8 cellular contexts compared by ENCODE assay signal in genomic region chr2:231925303-231926179, GRCh38. TPM values are rescaled to one million over a fixed set of nuclear protein-coding genes. Genes with fewer than 3 reads are reported as not detected.
DNase-seq lines count a peak whose midpoint lies in the region; ATAC-seq, FAIRE-seq and TF ChIP-seq lines count a peak whose summit lies in the region.

No MANE protein-coding gene starts in this region.

- no peaks in the 10 kb centered on the region for H3K79me1 ChIP-seq in H1 (ENCODE audit: low read depth, low read length)
- no peaks in the 10 kb centered on the region for H3K79me1 ChIP-seq in mesenchymal stem cell (replicated peaks; ENCODE audit: low read length, poor library complexity, severe bottlenecking)

- H3K23ac ChIP-seq in H1 (ENCODE audit: insufficient read length) (no peak overlapping the region), mesenchymal stem cell (ENCODE audit: low read length in 2 of 2) (peak overlapping the region in 1 of 2 experiments; percentile 25)

- H2AK5ac ChIP-seq in H1 (ENCODE audit: low read depth, low read length) (no peak overlapping the region), mesenchymal stem cell (ENCODE audit: low read length, severe bottlenecking) (no peak overlapping the region)

- CTCF ChIA-PET in H1 (lab: Charles Lee; ENCODE audit: partially characterized antibody): interaction anchor here (0.6 to 17.2 kb wide), 54 partner anchors 8 to 513 kb away, joined by 3 to 220 read pairs (median 3); no protein-coding TSS in a partner anchor

- H3K14ac ChIP-seq in H1 (ENCODE audit: insufficient read length): no peak overlapping the region
- H3K14ac ChIP-seq in mesenchymal stem cell (ENCODE audit: low read length in 2 of 2): no peak overlapping the region

- H3K4me2 ChIP-seq in H1 (ENCODE audit: insufficient read depth in 1 of 2, low read depth in 2 of 2, low read length in 2 of 2): peak overlapping the region; percentile 80 to 100
- peak overlapping the region; percentile 97 for H3K4me2 ChIP-seq in mesenchymal stem cell (ENCODE audit: low read length, poor library complexity, severe bottlenecking)

- H3K9ac ChIP-seq in H1 (replicated peaks in 1 of 4; ENCODE audit: extremely low read depth in 1 of 4, low read depth in 3 of 4, low read length in 3 of 4): no peak overlapping the region; a peak in 3 of 7 replicates
- no peak overlapping the region for H3K9ac ChIP-seq in mesenchymal stem cell (ENCODE audit: low read length)

- H2BK12ac ChIP-seq in H1 (ENCODE audit: low read depth, low read length): no peak overlapping the region
- H2BK12ac ChIP-seq in mesenchymal stem cell (ENCODE audit: low read length in 2 of 2): no peak overlapping the region

- H4K5ac ChIP-seq in H1 (ENCODE audit: insufficient read length, low read depth, low read length): no peak overlapping the region

- TF ChIP-seq CTCF in HFF-Myc (IDR thresholded peaks at IDR 0.05; ENCODE audit: low read depth, low read length, missing control alignments): peak; percentile 66
- TF ChIP-seq CTCF in H1 (IDR thresholded peaks at IDR 0.05; ENCODE audit: control extremely low read depth in 1 of 3, insufficient read depth in 1 of 3, low read depth in 1 of 3, low read length in 3 of 3): peak in 2 of 3 experiments; percentile 80 to 89; a peak in 3 of 4 replicates

- H2BK120ac ChIP-seq in H1 (replicated peaks; ENCODE audit: low read depth, low read length): no peak overlapping the region
- H2BK120ac ChIP-seq in mesenchymal stem cell (ENCODE audit: low read depth, low read length): no peak overlapping the region

- in situ Hi-C loops in Caki2 (cut with HindIII; ENCODE audit: low pct_unique_long_range_greater_than_20kb, low sequenced_read_pairs): no loop called here

- TF ChIP-seq POLR2A in H1 (IDR thresholded peaks at IDR 0.05; ENCODE audit: control extremely low read depth in 1 of 2, low read depth in 2 of 2, low read length in 2 of 2): no peak

- no peaks in the 10 kb centered on the region for H3K79me2 ChIP-seq in H1 (ENCODE audit: control insufficient read depth in 1 of 2, insufficient read depth in 2 of 2, low read length in 2 of 2)

- H3K56ac ChIP-seq in H1 (replicated peaks; ENCODE audit: insufficient read length, low read depth, low read length): no peak overlapping the region

- H2BK15ac ChIP-seq in H1 (ENCODE audit: low read length) (no peak overlapping the region), mesenchymal stem cell (ENCODE audit: low read depth, poor library complexity, severe bottlenecking) (peak overlapping the region; percentile 19)

- TF ChIP-seq RAD21 in H1 (IDR thresholded peaks at IDR 0.05 in 1 of 2, conservative IDR thresholded peaks at IDR 0.05 in 1 of 2; ENCODE audit: low read depth in 2 of 2, low read length in 2 of 2): peak; percentile 56 to 73

- H3K27ac ChIP-seq in H1 (ENCODE audit: low read depth, low read length) (no peak overlapping the region), mesenchymal stem cell (ENCODE audit: low read length, poor library complexity, severe bottlenecking) (no peak overlapping the region)

- peak overlapping the region; percentile 57; the same call in 1 of the 2 replicates for H3K18ac ChIP-seq in H1 (ENCODE audit: extremely low read depth, low read length)
- no peak overlapping the region for H3K18ac ChIP-seq in mesenchymal stem cell (ENCODE audit: low read depth in 1 of 2, low read length in 2 of 2)

- H2BK20ac ChIP-seq in H1 (ENCODE audit: low read length): no peak overlapping the region

- H4K91ac ChIP-seq in H1 (replicated peaks; ENCODE audit: insufficient read length, low read length) (peak overlapping the region; percentile 87), mesenchymal stem cell (ENCODE audit: low read length) (no peak overlapping the region)

- H3K9me3 ChIP-seq in H1 (ENCODE audit: insufficient read depth in 2 of 2, low read depth in 1 of 2, low read length in 1 of 2): no peaks in the 10 kb centered on the region
- H3K9me3 ChIP-seq in mesenchymal stem cell (ENCODE audit: control insufficient read depth, low read length): no peaks in the 10 kb centered on the region

- H3K36me3 ChIP-seq in H1 (ENCODE audit: control insufficient read depth in 2 of 4, insufficient read depth in 4 of 4, low read length in 3 of 4) (no peaks in the 10 kb centered on the region), mesenchymal stem cell (ENCODE audit: control insufficient read depth in 1 of 2, insufficient read depth in 2 of 2, low read depth in 1 of 2, low read length in 2 of 2) (no peaks in the 10 kb centered on the region)

- FAIRE-seq in H1 (lab: Jason Lieb, UNC): no peak

- no peak for ATAC-seq in HG03108 (IDR thresholded peaks at IDR 0.05; ENCODE audit: unreplicated experiment)

- TF ChIP-seq EP300 in H1 (IDR thresholded peaks at IDR 0.05; ENCODE audit: borderline replicate concordance in 1 of 2, low read depth in 2 of 2, low read length in 2 of 2): no peak

- peaks cover 3 to 20% (median 14%) of the 10 kb centered on the region in 4 experiments for H3K4me1 ChIP-seq in H1 (replicated peaks in 1 of 4; ENCODE audit: control insufficient read depth in 3 of 4, insufficient read depth in 4 of 4, low read length in 3 of 4)
- peaks cover 29% of the 10 kb centered on the region for H3K4me1 ChIP-seq in mesenchymal stem cell (ENCODE audit: control insufficient read depth, insufficient read depth, low read depth, low read length)

- POLR2A ChIA-PET in H1 (lab: Charles Lee; ENCODE audit: partially characterized antibody): interaction anchor here (0.8 to 2.5 kb wide), 6 partner anchors 9 to 444 kb away, joined by 3 to 10 read pairs (median 4); partner anchors contain the start of gene DIS3L2

- DNase-seq in Caki2 (ENCODE audit: low read depth) (peak; percentile 64), HFF-Myc (ENCODE audit: extremely low read depth, low read depth) (peak; percentile 35), NCI-H774 (lab: John Stamatoyannopoulos, UW) (peak; percentile 30), H1 (ENCODE audit: low read depth in 1 of 2, low spot score in 2 of 2) (peak; percentile 59 to 93), mesenchymal stem cell (peak; percentile 81)
- DNase-seq in activated CD8-positive, alpha-beta memory T cell treated with anti-CD3 and anti-CD28 coated beads for 48 hours (ENCODE audit: low read depth in 2 of 3, low spot score in 2 of 3): peak; percentile 40 to 82 (median 71)
- DNase-seq in stimulated activated CD4-positive, alpha-beta T cell treated with anti-CD3 and anti-CD28 coated beads, TNF-alpha, amount 100 ng/mL, for 4 hours (ENCODE audit: low read depth in 3 of 3): peak; percentile 25 to 60 (median 47)

- WGBS in H1 (ENCODE audit: extremely low coverage in 1 of 2, insufficient coverage in 1 of 2, insufficient read length in 1 of 2, insufficient replicate concordance in 2 of 2, low coverage in 1 of 2, low lambda C conversion rate in 2 of 2, missing lambda C conversion rate in 1 of 2), 2 experiments: 2% methylated on average over 96 of the region's 96 CpGs; no CpG with 5 or more reads in 1 of the 2 experiments
- 2% methylated on average over 89 of the region's 96 CpGs for WGBS in mesenchymal stem cell

- H2AFZ ChIP-seq in H1 (ENCODE audit: low read length) (peak overlapping the region; percentile 90; the same call in 1 of the 2 replicates), mesenchymal stem cell (ENCODE audit: low read depth, low read length) (peak overlapping the region; percentile 36)

- H3K27me3 ChIP-seq in H1 (replicated peaks in 1 of 4; ENCODE audit: control insufficient read depth in 3 of 4, extremely low read depth in 1 of 4, insufficient read depth in 3 of 4, low read length in 3 of 4) (peaks cover 24 to 55% (median 43%) of the 10 kb centered on the region in 4 experiments), mesenchymal stem cell (ENCODE audit: control insufficient read depth in 1 of 2, insufficient read depth in 1 of 2, low read length in 2 of 2) (peaks cover 81 to 96% of the 10 kb centered on the region in 2 experiments)

- H2BK5ac ChIP-seq in H1 (ENCODE audit: low read depth, low read length) (no peak overlapping the region; the same call in 1 of the 2 replicates), mesenchymal stem cell (ENCODE audit: low read depth, low read length, poor library complexity, severe bottlenecking) (no peak overlapping the region)

- no peak overlapping the region for H3K4ac ChIP-seq in H1 (replicated peaks; ENCODE audit: insufficient read length, low read depth, low read length)
- H3K4ac ChIP-seq in mesenchymal stem cell (ENCODE audit: low read depth in 1 of 2, low read length in 2 of 2): no peak overlapping the region

- peak overlapping the region; percentile 79; the same call in 1 of the 2 replicates for H4K8ac ChIP-seq in H1 (ENCODE audit: extremely low read depth, insufficient read depth, low read length)
- H4K8ac ChIP-seq in mesenchymal stem cell (ENCODE audit: low read length): peak overlapping the region; percentile 30

- peaks cover 0 to 2% of the 10 kb centered on the region in 2 experiments for H4K20me1 ChIP-seq in H1 (replicated peaks in 1 of 2; ENCODE audit: control insufficient read depth in 1 of 2, insufficient read depth in 2 of 2, low read length in 2 of 2)

- peaks cover 20% of the 10 kb centered on the region for H3K23me2 ChIP-seq in H1 (ENCODE audit: low read depth, low read length)

- H3K4me3 ChIP-seq in HFF-Myc (replicated peaks; ENCODE audit: low read depth, low read length) (peak overlapping the region; percentile 38), H1 (ENCODE audit: extremely low read depth in 1 of 4, insufficient read depth in 2 of 4, low read depth in 3 of 4, low read length in 4 of 4) (peak overlapping the region; percentile 52 to 75 (median 66)), mesenchymal stem cell (ENCODE audit: insufficient read depth in 1 of 2, low read depth in 1 of 2, low read length in 2 of 2) (peak overlapping the region; percentile 54 to 70)

RNA-seq across cellular contexts. Expression of gene NPPC, which starts 0.7 kb away (rescaled TPM):
- not detected in 2 replicates for total RNA-seq in Caki2 (2014; rRNA removed; shearing (Covaris generic); ENCODE audit: low replicate concordance)
- total RNA-seq in H1 (2021; fragmentation: NEBNext Ultra II Directional; extraction: Animal tissue kit (Norgen Biotek cat#: 25700)): 2.1 and 4.7 TPM in 2 replicates
- 1.3 TPM in 2 replicates for polyA plus RNA-seq in H1 (2011; rRNA removed)
- 2.0 TPM for polyA plus RNA-seq in H1 (2011; cell fraction: cytosol; rRNA removed)
- polyA plus RNA-seq in H1 (2011; cell fraction: nucleus; rRNA removed): 1.5 TPM
- polyA plus RNA-seq in H1 (2012, experiment 1 of 2): 0.80 to 1.2 TPM (median 0.91 TPM) in 4 replicates
- polyA plus RNA-seq in H1 (2012, experiment 2 of 2): 2.6 TPM
- 1.6 TPM for polyA plus RNA-seq in H1 (2013, experiment 1 of 2)
- 1.9 TPM for polyA plus RNA-seq in H1 (2013, experiment 2 of 2)
- polyA minus RNA-seq in H1 (2011; rRNA and poly(A)+ RNA removed): 0.17 and 0.47 TPM in 2 replicates
- 4.1 TPM for polyA minus RNA-seq in H1 (2011; cell fraction: cytosol; rRNA and poly(A)+ RNA removed)
- polyA minus RNA-seq in H1 (2011; cell fraction: nucleus; rRNA and poly(A)+ RNA removed): 6.3 TPM
- polyA plus RNA-seq in mesenchymal stem cell (2013, experiment 1 of 2): not detected
- not detected for polyA plus RNA-seq in mesenchymal stem cell (2013, experiment 2 of 2)

RNA-seq across cellular contexts. Expression of gene DIS3L2, which starts 36.0 kb away (rescaled TPM):
- 20.2 and 20.3 TPM in 2 replicates for total RNA-seq in Caki2 (2014; rRNA removed; shearing (Covaris generic); ENCODE audit: low replicate concordance)
- total RNA-seq in H1 (2021; fragmentation: NEBNext Ultra II Directional; extraction: Animal tissue kit (Norgen Biotek cat#: 25700)): 21.6 and 26.8 TPM in 2 replicates
- polyA plus RNA-seq in H1 (2011; rRNA removed): 11.5 and 19.0 TPM in 2 replicates
- 10.1 TPM for polyA plus RNA-seq in H1 (2011; cell fraction: cytosol; rRNA removed)
- polyA plus RNA-seq in H1 (2011; cell fraction: nucleus; rRNA removed): 44.2 TPM
- polyA plus RNA-seq in H1 (2012, experiment 1 of 2): 16.7 to 23.4 TPM (median 19.8 TPM) in 4 replicates
- polyA plus RNA-seq in H1 (2012, experiment 2 of 2): 7.2 TPM
- polyA plus RNA-seq in H1 (2013, experiment 1 of 2): 14.0 TPM
- polyA plus RNA-seq in H1 (2013, experiment 2 of 2): 13.3 TPM
- 10.6 and 13.7 TPM in 2 replicates for polyA minus RNA-seq in H1 (2011; rRNA and poly(A)+ RNA removed)
- 7.4 TPM for polyA minus RNA-seq in H1 (2011; cell fraction: cytosol; rRNA and poly(A)+ RNA removed)
- polyA minus RNA-seq in H1 (2011; cell fraction: nucleus; rRNA and poly(A)+ RNA removed): 31.5 TPM
- polyA plus RNA-seq in mesenchymal stem cell (2013, experiment 1 of 2): 11.9 TPM
- 11.8 TPM for polyA plus RNA-seq in mesenchymal stem cell (2013, experiment 2 of 2)

Comparison
In these comparisons a context has a peak if more than half of its experiments do, and no peak if none do; other contexts are left out.
1. DNase-seq: peak in every context shown above with its lines; median percentile 81 in mesenchymal stem cell; 76 in H1; 71 in activated CD8-positive, alpha-beta memory T cell treated with anti-CD3 and anti-CD28 coated beads for 48 hours; 64 in Caki2; 47 in stimulated activated CD4-positive, alpha-beta T cell treated with anti-CD3 and anti-CD28 coated beads, TNF-alpha, amount 100 ng/mL, for 4 hours; 35 in HFF-Myc; 30 in NCI-H774.